Comparison of ENCODE assay signal across 18 cellular contexts in genomic region chr1:68328485-68328884, GRCh38.
"Had no signal": no experiment of that assay in that cellular context is flagged by ENCODE, and none has a peak within 500 bp of the region (broad histone marks: within the 10 kb centered on the region; RNA-seq: fewer than 3 reads in every experiment).

No MANE protein-coding gene starts in this region.

- H3K4me1 ChIP-seq: lower lobe of right lung, pancreas had no signal

- H3K27ac ChIP-seq: coronary artery, lower lobe of right lung, pancreas, vagina had no signal

- H3K27me3 ChIP-seq: pancreas, vagina had no signal

- H3K9me3 ChIP-seq: lower lobe of right lung, pancreas, vagina had no signal

- H3K4me3 ChIP-seq: coronary artery, lower lobe of right lung, pancreas, vagina had no signal

- DNase-seq: activated CD4-positive, alpha-beta memory T cell treated with anti-CD3 and anti-CD28 coated beads, Interleukin-2, amount 10 ng/mL, durations not matched to agents 7 days and 5 days; activated CD4-positive, alpha-beta T cell treated with anti-CD3 and anti-CD28 coated beads for 48 hours; activated CD4-positive, CD25-positive, alpha-beta regulatory T cell; activated CD8-positive, alpha-beta memory T cell treated with anti-CD3 and anti-CD28 coated beads, Interleukin-2, amount 10 ng/mL, durations not matched to agents 7 days and 5 days; activated naive CD4-positive, alpha-beta T cell; activated naive CD8-positive, alpha-beta T cell treated with anti-CD3 and anti-CD28 coated beads, Interleukin-2, amount 10 ng/mL, durations not matched to agents 7 days and 5 days; aorta; hypothalamus; lower lobe of right lung; natural killer cell; pancreas; stimulated activated CD4-positive, alpha-beta T cell treated with anti-CD3 and anti-CD28 coated beads, Interleukin-2, amount 100 ng/mL, for 24 hours; T-cell; T-helper 9 cell; trophoblast cell had no signal

- ATAC-seq: activated CD8-positive, alpha-beta memory T cell treated with anti-CD3 and anti-CD28 coated beads, Interleukin-2, amount 10 ng/mL, durations not matched to agents 7 days and 5 days; activated T-helper 17 cell treated with anti-CD3 and anti-CD28 coated beads, Interleukin-2, amount 50 U/mL, for 72 hours; lower lobe of right lung; natural killer cell; pancreas; T-cell had no signal

- H3K36me3 ChIP-seq: lower lobe of right lung, pancreas, vagina had no signal
